19 cellular contexts compared by ENCODE assay signal in genomic region chr17:77854083-77854758, GRCh38.
"Had no signal": no experiment of that assay in that cellular context is flagged by ENCODE, and none has a peak within 500 bp of the region (broad histone marks: within the 10 kb centered on the region; RNA-seq: fewer than 3 reads in every experiment).

No MANE protein-coding gene starts in this region.

- ATAC-seq: psoas muscle; right lobe of liver; stimulated activated memory B cell treated with anti-CD40 and anti-IgM and Interleukin-4, amounts not matched to agents 10 μg/mL and 1 μg/mL and 100 μg/mL, for 72 hours; stimulated activated naive CD8-positive, alpha-beta T cell treated with anti-CD3 and anti-CD28 coated beads, Interleukin-15, amount 100 ng/mL, for 72 hours had no signal

- H3K27me3 ChIP-seq: heart right ventricle, right lobe of liver, testis, transverse colon had no signal

- H3K36me3 Mint-ChIP-seq: mesothelial cell of epicardium; stimulated activated memory B cell treated with anti-CD40 and anti-IgM and Interleukin-4, amounts not matched to agents 10 μg/mL and 1 μg/mL and 100 μg/mL, for 72 hours had no signal

- H3K36me3 ChIP-seq: heart right ventricle, right lobe of liver, transverse colon had no signal

- H3K4me1 ChIP-seq: parathyroid adenoma, psoas muscle, right lobe of liver, testis, transverse colon had no signal

- H3K4me3 ChIP-seq: heart right ventricle, psoas muscle, right lobe of liver, testis, transverse colon had no signal

- H3K27ac Mint-ChIP-seq: mesothelial cell of epicardium; nephron; stimulated activated memory B cell treated with anti-CD40 and anti-IgM and Interleukin-4, amounts not matched to agents 10 μg/mL and 1 μg/mL and 100 μg/mL, for 72 hours; stimulated activated naive CD8-positive, alpha-beta T cell treated with anti-CD3 and anti-CD28 coated beads, Interleukin-15, amount 100 ng/mL, for 72 hours had no signal

- H3K9me3 Mint-ChIP-seq: central memory CD8-positive, alpha-beta T cell; mesothelial cell of epicardium; nephron had no signal

- H3K4me3 Mint-ChIP-seq: central memory CD8-positive, alpha-beta T cell; mesothelial cell of epicardium; naive B cell; nephron; stimulated activated memory B cell treated with anti-CD40 and anti-IgM and Interleukin-4, amounts not matched to agents 10 μg/mL and 1 μg/mL and 100 μg/mL, for 72 hours; stimulated activated naive CD8-positive, alpha-beta T cell treated with anti-CD3 and anti-CD28 coated beads, Interleukin-15, amount 100 ng/mL, for 72 hours had no signal

- H3K9me3 ChIP-seq: heart right ventricle, psoas muscle, right lobe of liver, testis, transverse colon had no signal

- H3K27ac ChIP-seq: heart right ventricle, parathyroid adenoma, psoas muscle, right lobe of liver, testis, transverse colon had no signal

- H2AFZ ChIP-seq: parathyroid adenoma had no signal

- H3K4me1 Mint-ChIP-seq: mesothelial cell of epicardium, nephron had no signal

- DNase-seq: dermis blood vessel endothelial cell; hypothalamus; islet precursor cell; naive B cell; psoas muscle; retina; stimulated activated CD4-positive, alpha-beta T cell treated with anti-CD3 and anti-CD28 coated beads, Interleukin-15, amount 100 ng/mL, for 24 hours; stimulated activated CD4-positive, alpha-beta T cell treated with anti-CD3 and anti-CD28 coated beads, Interleukin-1b, Interleukin-23, amount 100 ng/mL, for 48 hours; stimulated activated CD4-positive, alpha-beta T cell treated with anti-CD3 and anti-CD28 coated beads, Interleukin-4, amount 100 ng/mL, for 24 hours; stimulated activated naive CD8-positive, alpha-beta T cell treated with anti-CD3 and anti-CD28 coated beads, Interleukin-15, amount 100 ng/mL, for 72 hours; testis; transverse colon had no signal

- H3K79me2 ChIP-seq: parathyroid adenoma had no signal

- H3K9ac ChIP-seq: parathyroid adenoma had no signal

- H3K27me3 Mint-ChIP-seq: central memory CD8-positive, alpha-beta T cell; stimulated activated naive CD8-positive, alpha-beta T cell treated with anti-CD3 and anti-CD28 coated beads, Interleukin-15, amount 100 ng/mL, for 72 hours had no signal
